18 cellular contexts compared by ENCODE assay signal in genomic region chr19:43300876-43301765, GRCh38. TPM values are rescaled to one million over a fixed set of nuclear protein-coding genes. Genes with fewer than 3 reads are reported as not detected.
DNase-seq lines count a peak whose midpoint lies in the region; ATAC-seq and TF ChIP-seq lines count a peak whose summit lies in the region.
"Had no signal": no experiment of that assay in that cellular context is flagged by ENCODE, and none has a peak within 500 bp of the region (broad histone marks: within the 10 kb centered on the region; RNA-seq: fewer than 3 reads in every experiment).

No MANE protein-coding gene starts in this region.

- TF ChIP-seq CTCF in WTC11 (IDR thresholded peaks at IDR 0.05), result no peak

- no peaks in the 10 kb centered on the region for H3K36me3 Mint-ChIP-seq in activated CD4-positive, alpha-beta T cell treated with anti-CD3 and anti-CD28 coated beads for 36 hours (ENCODE audit: low read depth)
- H3K36me3 Mint-ChIP-seq in WTC11, result no peaks in the 10 kb centered on the region

- ATAC-seq in activated CD4-positive, alpha-beta T cell treated with anti-CD3 and anti-CD28 coated beads for 36 hours, result no peak
- ATAC-seq in WTC11 (no peak), HG03175 (IDR thresholded peaks at IDR 0.05; ENCODE audit: unreplicated experiment) (no peak)
- ATAC-seq: GM12878, Panc1 had no signal

- in situ Hi-C loops in G401 (cut with HindIII; ENCODE audit: low sequenced_read_pairs), result no loop called here

- H3K27me3 Mint-ChIP-seq in activated CD4-positive, alpha-beta T cell treated with anti-CD3 and anti-CD28 coated beads for 36 hours, result peaks cover 16% of the 10 kb centered on the region
- peaks cover 10% of the 10 kb centered on the region; the same call in 1 of the 2 replicates for H3K27me3 Mint-ChIP-seq in WTC11 (ENCODE audit: low read depth)

- DNase-seq in G401 (ENCODE audit: low spot score) (peak; percentile 67), M059J (ENCODE audit: low read depth) (peak; percentile 91), dermis blood vessel endothelial cell (peak; percentile 66), renal cortical epithelial cell (ENCODE audit: low read depth) (peak; percentile 6), WTC11 (ENCODE audit: low spot score) (no peak)
- DNase-seq in activated CD4-positive, alpha-beta T cell treated with anti-CD3 and anti-CD28 coated beads for 36 hours, result no peak
- DNase-seq: ACHN, GDM1, KBM-7, MV-4-11, NCI-H1417 treated with DMSO at 0.1 percent for 48 hours, NCI-H187 treated with DMSO at 0.1 percent for 48 hours, NCI-H2227 treated with DMSO at 0.1 percent for 48 hours, NCI-H526 had no signal

- no peak overlapping the region for H3K4me3 Mint-ChIP-seq in activated CD4-positive, alpha-beta T cell treated with anti-CD3 and anti-CD28 coated beads for 36 hours
- H3K4me3 Mint-ChIP-seq in WTC11, result no peak overlapping the region

- POLR2A ChIA-PET in activated CD4-positive, alpha-beta T cell treated with anti-CD3 and anti-CD28 coated beads for 36 hours (lab: Charles Lee), result no interaction called here
- POLR2A ChIA-PET in WTC11 (lab: Charles Lee), result no interaction called here

- no peaks in the 10 kb centered on the region for H3K9me3 Mint-ChIP-seq in activated CD4-positive, alpha-beta T cell treated with anti-CD3 and anti-CD28 coated beads for 36 hours (ENCODE audit: low read depth)
- H3K9me3 Mint-ChIP-seq in WTC11, result peaks cover 26% of the 10 kb centered on the region

- intact Hi-C loops in activated CD4-positive, alpha-beta T cell treated with anti-CD3 and anti-CD28 coated beads for 36 hours (cut with DNase I, micrococcal nuclease), result no loop called here

- H3K27ac Mint-ChIP-seq in activated CD4-positive, alpha-beta T cell treated with anti-CD3 and anti-CD28 coated beads for 36 hours, result no peak overlapping the region
- H3K27ac Mint-ChIP-seq in WTC11, result no peak overlapping the region

- H3K4me1 Mint-ChIP-seq in activated CD4-positive, alpha-beta T cell treated with anti-CD3 and anti-CD28 coated beads for 36 hours, result no peaks in the 10 kb centered on the region
- no peaks in the 10 kb centered on the region for H3K4me1 Mint-ChIP-seq in WTC11

- CTCF ChIA-PET in activated CD4-positive, alpha-beta T cell treated with anti-CD3 and anti-CD28 coated beads for 36 hours (lab: Charles Lee), result no interaction called here
- CTCF ChIA-PET in WTC11 (lab: Charles Lee), result no interaction called here

TF ChIP-seq in WTC11, 78 proteins besides CTCF, POLR2A, EP300 and RAD21:
- TF ChIP-seq GABPB1 (CRISPR knock-in tag; IDR thresholded peaks at IDR 0.05), result no peak
- TF ChIP-seq AR (CRISPR knock-in tag; IDR thresholded peaks at IDR 0.05), result no peak
- no peak for TF ChIP-seq SMAD3 (CRISPR knock-in tag; IDR thresholded peaks at IDR 0.05; ENCODE audit: borderline replicate concordance)

RNA-seq across cellular contexts. Expression of gene PSG9, which starts 31.8 kb away (rescaled TPM):
- total RNA-seq in G401 (2014; rRNA removed; shearing (Covaris generic)), result 85.9 and 103 TPM in 2 replicates
- 4.3 and 5.8 TPM in 2 replicates for total RNA-seq in M059J (2014; rRNA removed; shearing (Covaris generic))
- 0.19 TPM in 1 of 2 replicates, not detected in the other for total RNA-seq in dermis blood vessel endothelial cell
- 1.1 and 2.1 TPM in 2 replicates for total RNA-seq in renal cortical epithelial cell
- not detected for total RNA-seq in activated CD4-positive, alpha-beta T cell treated with anti-CD3 and anti-CD28 coated beads for 36 hours
- total RNA-seq in WTC11 (2021), result not detected in 3 replicates
- total RNA-seq: GM12878 had no signal

RNA-seq across cellular contexts. Expression of gene CD177, which starts 52.4 kb away (rescaled TPM):
- 443 and 498 TPM in 2 replicates for total RNA-seq in G401 (2014; rRNA removed; shearing (Covaris generic))
- 1.4 and 3.3 TPM in 2 replicates for total RNA-seq in M059J (2014; rRNA removed; shearing (Covaris generic))
- total RNA-seq in dermis blood vessel endothelial cell (0.05 TPM in 1 of 2 replicates, not detected in the other), renal cortical epithelial cell (1.7 and 2.5 TPM in 2 replicates), WTC11 (2021) (2.0 to 4.5 TPM (median 2.0 TPM) in 3 replicates)
- total RNA-seq in activated CD4-positive, alpha-beta T cell treated with anti-CD3 and anti-CD28 coated beads for 36 hours, result not detected
- total RNA-seq: GM12878, SK-MEL-5 had no signal

Comparison
In these comparisons a context has a peak if more than half of its experiments do, and no peak if none do; other contexts are left out.
1. DNase-seq: peak in G401 (single experiment), M059J (single experiment), dermis blood vessel endothelial cell (single experiment) and renal cortical epithelial cell (single experiment); none in activated CD4-positive, alpha-beta T cell treated with anti-CD3 and anti-CD28 coated beads for 36 hours (single experiment) and WTC11 (single experiment).
2. RNA of gene PSG9, which starts 31.8 kb away (total RNA-seq): 85.9 to 103 TPM in G401; 4.3 to 5.8 TPM in M059J, 1.1 to 2.1 TPM in renal cortical epithelial cell, 0.19 TPM in dermis blood vessel endothelial cell, not detected in activated CD4-positive, alpha-beta T cell treated with anti-CD3 and anti-CD28 coated beads for 36 hours and not detected in WTC11; every median in the first group is over 10 times any median in the second.
3. RNA of gene CD177, which starts 52.4 kb away (total RNA-seq): 443 to 498 TPM in G401; 1.4 to 3.3 TPM in M059J, 1.7 to 2.5 TPM in renal cortical epithelial cell, 2.0 to 4.5 TPM in WTC11, 0.05 TPM in dermis blood vessel endothelial cell and not detected in activated CD4-positive, alpha-beta T cell treated with anti-CD3 and anti-CD28 coated beads for 36 hours; every median in the first group is over 10 times any median in the second.